ENCODE assay signal across 9 cellular contexts in the genomic region with DNA sequence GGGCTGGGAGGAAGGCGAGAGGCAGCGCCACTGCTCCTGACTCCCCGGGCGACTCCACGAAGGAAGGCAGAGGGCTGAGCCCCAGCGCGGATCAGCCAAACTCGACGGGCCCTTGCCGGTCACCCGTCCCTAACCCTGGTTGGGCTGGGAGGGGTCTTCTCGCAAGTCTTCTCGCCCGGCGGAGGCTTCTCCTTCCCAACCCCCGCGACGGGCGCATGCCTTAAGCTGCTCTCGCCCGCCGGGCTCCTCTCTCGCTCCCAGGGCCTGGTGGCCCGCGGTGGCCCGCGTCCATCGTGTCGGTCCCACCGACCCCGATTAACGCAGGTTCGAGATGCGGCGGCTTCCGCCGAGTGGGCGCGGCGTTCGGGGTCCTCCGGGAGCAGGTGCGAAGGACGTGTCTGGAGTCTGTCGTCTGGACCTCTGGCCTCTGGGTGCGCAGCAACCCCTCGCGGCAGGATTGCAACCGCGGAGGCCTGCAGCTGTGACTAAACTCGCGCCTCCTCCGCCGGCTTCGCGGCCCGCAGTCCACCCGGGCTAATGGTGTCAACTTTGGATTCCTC. TPM values are rescaled to one million over a fixed set of nuclear protein-coding genes. Genes with fewer than 3 reads are reported as not detected.
DNase-seq lines count a peak whose midpoint lies in the region; ATAC-seq and TF ChIP-seq lines count a peak whose summit lies in the region.
"Had no signal": no experiment of that assay in that cellular context is flagged by ENCODE, and none has a peak within 500 bp of the region (broad histone marks: within the 10 kb centered on the region; RNA-seq: fewer than 3 reads in every experiment).

No MANE protein-coding gene starts in this region.

- peak overlapping the region; percentile 66 for H3K4me2 ChIP-seq in neuronal stem cell (ENCODE audit: insufficient read depth, low read length, poor library complexity, severe bottlenecking)

- H2AK5ac ChIP-seq in neuronal stem cell (ENCODE audit: low read depth, low read length) = peak overlapping the region; percentile 93

- no peaks in the 10 kb centered on the region for H3K36me3 Mint-ChIP-seq in T-helper 17 cell (ENCODE audit: low read depth)

- H2BK12ac ChIP-seq in neuronal stem cell (ENCODE audit: low read length) = peak overlapping the region; percentile 73

- peak overlapping the region; percentile 76 for H2AFZ ChIP-seq in neuronal stem cell (ENCODE audit: low read length)

- H3K27ac Mint-ChIP-seq in T-helper 17 cell = no peak overlapping the region

- H3K4me3 Mint-ChIP-seq in T-helper 17 cell = peak overlapping the region; percentile 71
- H3K4me3 Mint-ChIP-seq: neural crest cell had no signal

- H4K91ac ChIP-seq in neuronal stem cell (ENCODE audit: low read depth, low read length, poor library complexity) = no peak overlapping the region

- H3K14ac ChIP-seq in neuronal stem cell (ENCODE audit: low read length) = peak overlapping the region; percentile 17

- no peaks in the 10 kb centered on the region for H3K36me3 ChIP-seq in neuronal stem cell (replicated peaks in 1 of 2; ENCODE audit: control insufficient read depth in 2 of 2, insufficient read depth in 2 of 2, low read length in 2 of 2)

- no peak overlapping the region for H3K27ac ChIP-seq in neuronal stem cell (replicated peaks; ENCODE audit: low read length)

- H2BK5ac ChIP-seq in neuronal stem cell (ENCODE audit: low read length) = no peak overlapping the region

- H2BK120ac ChIP-seq in neuronal stem cell (ENCODE audit: low read depth, low read length) = no peak overlapping the region

- no peak overlapping the region for H3K9ac ChIP-seq in neuronal stem cell (ENCODE audit: low read depth, low read length, poor library complexity)

- peaks cover 75% of the 10 kb centered on the region for H3K27me3 Mint-ChIP-seq in T-helper 17 cell

- DNase-seq in AG10803 (ENCODE audit: low read depth) (peak; percentile 47), T-helper 17 cell (no peak), fibroblast of villous mesenchyme (ENCODE audit: low read depth) (peak; percentile 53), neuronal stem cell (ENCODE audit: low spot score) (peak; percentile 29), NCI-H1105 (lab: John Stamatoyannopoulos, UW) (no peak), SIG-M5 treated with dmso at 0.1 percent for 504 hours (lab: John Stamatoyannopoulos, UW; ENCODE audit: unreplicated experiment) (no peak), NOMO-1 treated with dmso at 0.1 percent for 144 hours (lab: John Stamatoyannopoulos, UW; ENCODE audit: unreplicated experiment) (no peak)
- DNase-seq in activated CD4-positive, alpha-beta T cell treated with anti-CD3 and anti-CD28 coated beads for 4 hours = no peak

- peak overlapping the region; percentile 94 for H3K18ac ChIP-seq in neuronal stem cell (ENCODE audit: low read length)

- peak overlapping the region; percentile 65 for H3K23ac ChIP-seq in neuronal stem cell (ENCODE audit: low read depth, low read length, poor library complexity)

- no peak for ATAC-seq in T-helper 17 cell

- WGBS in neuronal stem cell (ENCODE audit: extremely low coverage in 2 of 2, insufficient read length in 2 of 2, insufficient replicate concordance in 1 of 2), 2 donors = no CpG with 5 or more reads among the region's 58 CpGs

- peaks cover 0 to 3% of the 10 kb centered on the region in 2 donors for H3K4me1 ChIP-seq in neuronal stem cell (ENCODE audit: control insufficient read depth in 2 of 2, insufficient read depth in 1 of 2, low read depth in 1 of 2, low read length in 2 of 2)

- peaks cover 10 to 47% (median 22%) of the 10 kb centered on the region in 3 experiments for H3K27me3 ChIP-seq in neuronal stem cell (ENCODE audit: control insufficient read depth in 3 of 3, insufficient read depth in 3 of 3, low read depth in 1 of 3, low read length in 3 of 3)

- H3K4me3 ChIP-seq in AG10803 (ENCODE audit: low read length) = peak overlapping the region; percentile 24
- H3K4me3 ChIP-seq in fibroblast of villous mesenchyme (ENCODE audit: low read depth, low read length) = peak overlapping the region; percentile 46
- peak overlapping the region in 1 of 2 donors; percentile 73 for H3K4me3 ChIP-seq in neuronal stem cell (ENCODE audit: low read length in 2 of 2)

- H3K4ac ChIP-seq in neuronal stem cell (ENCODE audit: low read length) = no peak overlapping the region

- TF ChIP-seq CTCF in AG10803 (conservative IDR thresholded peaks at IDR 0.05; ENCODE audit: low read length) (peak; percentile 59), fibroblast of villous mesenchyme (IDR thresholded peaks at IDR 0.05; ENCODE audit: insufficient read depth, low read depth, low read length) (peak; percentile 59)

- peak overlapping the region; percentile 98 for H2BK15ac ChIP-seq in neuronal stem cell (ENCODE audit: low read length)

- peaks cover 8% of the 10 kb centered on the region for H3K4me1 Mint-ChIP-seq in T-helper 17 cell

- H3K9me3 ChIP-seq in T-helper 17 cell (ENCODE audit: control insufficient read depth, low read length, poor library complexity, severe bottlenecking) (no peaks in the 10 kb centered on the region), neuronal stem cell (replicated peaks in 1 of 2; ENCODE audit: control insufficient read depth in 2 of 2, insufficient read depth in 1 of 2, low read depth in 1 of 2, low read length in 2 of 2) (peaks cover 4 to 12% of the 10 kb centered on the region in 2 donors)

- H4K8ac ChIP-seq in neuronal stem cell (ENCODE audit: low read depth, low read length) = peak overlapping the region; percentile 82

- peaks cover 2% of the 10 kb centered on the region for H3K79me1 ChIP-seq in neuronal stem cell (ENCODE audit: low read depth, low read length)

RNA-seq across cellular contexts. Expression of a gene that starts 29.0 kb away (rescaled TPM):
- total RNA-seq in T-helper 17 cell (under 1 TPM; 0.20 to 0.42 TPM), fibroblast of villous mesenchyme (0.43 and 1.3 TPM in 2 replicates)
- polyA plus RNA-seq in neuronal stem cell (2013, experiment 1 of 2) = 3.8 TPM
- polyA plus RNA-seq in neuronal stem cell (2013, experiment 2 of 2) = 3.8 TPM

RNA-seq across cellular contexts. Expression of a gene that starts 37.2 kb away (rescaled TPM):
- 10 to 100 TPM; 16.9 to 34.4 TPM for total RNA-seq in T-helper 17 cell
- 379 and 483 TPM in 2 replicates for total RNA-seq in fibroblast of villous mesenchyme
- polyA plus RNA-seq in neuronal stem cell (2013, experiment 1 of 2) = 62.8 TPM
- 63.2 TPM for polyA plus RNA-seq in neuronal stem cell (2013, experiment 2 of 2)

Comparison
In these comparisons a context has a peak if more than half of its experiments do, and no peak if none do; other contexts are left out.
1. DNase-seq: peak in AG10803 (single experiment), fibroblast of villous mesenchyme (single experiment) and neuronal stem cell (single experiment); none in T-helper 17 cell (0 of 3), NCI-H1105 (single experiment), activated CD4-positive, alpha-beta T cell treated with anti-CD3 and anti-CD28 coated beads for 4 hours (0 of 2), SIG-M5 treated with dmso at 0.1 percent for 504 hours (single experiment) and NOMO-1 treated with dmso at 0.1 percent for 144 hours (single experiment).
2. RNA of a gene that starts 37.2 kb away (total RNA-seq): 379 to 483 TPM in fibroblast of villous mesenchyme; 16.9 to 34.4 TPM in T-helper 17 cell; every median in the first group is over 10 times any median in the second.